8 cellular contexts compared by ENCODE assay signal in the genomic region with DNA sequence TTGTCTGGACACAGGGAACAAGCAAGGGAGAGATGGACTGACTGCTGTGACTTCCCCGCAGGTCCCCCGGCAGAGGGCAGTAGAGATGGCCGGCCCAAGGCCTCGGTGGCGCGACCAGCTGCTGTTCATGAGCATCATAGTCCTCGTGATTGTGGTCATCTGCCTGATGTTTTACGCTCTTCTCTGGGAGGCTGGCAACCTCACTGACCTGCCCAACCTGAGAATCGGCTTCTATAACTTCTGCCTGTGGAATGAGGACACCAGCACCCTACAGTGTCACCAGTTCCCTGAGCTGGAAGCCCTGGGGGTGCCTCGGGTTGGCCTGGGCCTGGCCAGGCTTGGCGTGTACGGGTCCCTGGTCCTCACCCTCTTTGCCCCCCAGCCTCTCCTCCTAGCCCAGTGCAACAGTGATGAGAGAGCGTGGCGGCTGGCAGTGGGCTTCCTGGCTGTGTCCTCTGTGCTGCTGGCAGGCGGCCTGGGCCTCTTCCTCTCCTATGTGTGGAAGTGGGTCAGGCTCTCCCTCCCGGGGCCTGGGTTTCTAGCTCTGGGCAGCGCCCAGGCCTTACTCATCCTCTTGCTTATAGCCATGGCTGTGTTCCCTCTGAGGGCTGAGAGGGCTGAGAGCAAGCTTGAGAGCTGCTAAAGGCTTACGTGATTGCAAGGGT. TPM values are rescaled to one million over a fixed set of nuclear protein-coding genes. Genes with fewer than 3 reads are reported as not detected.
A peak's percentile ranks its signal among the peaks of the same experiment; 100 is the strongest.
DNase-seq lines count a peak whose midpoint lies in the region; ATAC-seq and TF ChIP-seq lines count a peak whose summit lies in the region.

No MANE protein-coding gene starts in this region.

- intact Hi-C loops in CD4-positive, alpha-beta memory T cell (cut with micrococcal nuclease): no loop called here
- intact Hi-C loops in dendritic cell treated with granulocyte-macrophage colony-stimulating factor and Interleukin-4, amounts not matched to agents 40 ng/mL and 50 ng/mL, for 4 days (cut with micrococcal nuclease): loop anchor here (5.0 to 10.0 kb wide), 2 partner anchors 427 to 520 kb away; partner anchors contain the start of gene BPGM
- intact Hi-C loops in naive thymus-derived CD4-positive, alpha-beta T cell (cut with micrococcal nuclease): no loop called here
- intact Hi-C loops in uterus (cut with DNase I; ENCODE audit: low total_unique reads): no loop called here

- H3K27ac Mint-ChIP-seq in CD4-positive, alpha-beta memory T cell: peak overlapping the region; percentile 42 to 83 (median 68)
- H3K27ac Mint-ChIP-seq in dendritic cell treated with granulocyte-macrophage colony-stimulating factor and Interleukin-4, amounts not matched to agents 40 ng/mL and 50 ng/mL, for 4 days: peak overlapping the region; percentile 51
- peak overlapping the region in 8 of 9 donors; percentile 65 to 87 (median 76) for H3K27ac Mint-ChIP-seq in naive thymus-derived CD4-positive, alpha-beta T cell

- no peaks in the 10 kb centered on the region for H3K27me3 Mint-ChIP-seq in CD4-positive, alpha-beta memory T cell
- no peaks in the 10 kb centered on the region for H3K27me3 Mint-ChIP-seq in dendritic cell treated with granulocyte-macrophage colony-stimulating factor and Interleukin-4, amounts not matched to agents 40 ng/mL and 50 ng/mL, for 4 days
- H3K27me3 Mint-ChIP-seq in naive thymus-derived CD4-positive, alpha-beta T cell: no peaks in the 10 kb centered on the region

- no peak for DNase-seq in CD4-positive, alpha-beta memory T cell
- DNase-seq in HFF-Myc (ENCODE audit: extremely low read depth, low read depth) (no peak), uterus (no peak)
- DNase-seq in naive thymus-derived CD4-positive, alpha-beta T cell: no peak

- peaks cover 66 to 85% of the 10 kb centered on the region in 2 donors for H3K36me3 Mint-ChIP-seq in CD4-positive, alpha-beta memory T cell
- peaks cover 86% of the 10 kb centered on the region for H3K36me3 Mint-ChIP-seq in dendritic cell treated with granulocyte-macrophage colony-stimulating factor and Interleukin-4, amounts not matched to agents 40 ng/mL and 50 ng/mL, for 4 days (ENCODE audit: low read depth)
- peaks cover 15 to 76% (median 65%) of the 10 kb centered on the region in 5 donors for H3K36me3 Mint-ChIP-seq in naive thymus-derived CD4-positive, alpha-beta T cell

- H3K36me3 ChIP-seq in CD4-positive, alpha-beta memory T cell (ENCODE audit: insufficient read depth, low read length): peaks cover 22% of the 10 kb centered on the region
- H3K36me3 ChIP-seq in naive thymus-derived CD4-positive, alpha-beta T cell (ENCODE audit: control insufficient read depth in 2 of 3, insufficient read depth in 3 of 3, low read length in 3 of 3): peaks cover 0 to 56% (median 10%) of the 10 kb centered on the region in 3 experiments
- H3K36me3 ChIP-seq in uterus: no peaks in the 10 kb centered on the region

- TF ChIP-seq CTCF in HFF-Myc (IDR thresholded peaks at IDR 0.05; ENCODE audit: low read depth, low read length, missing control alignments) (peak; percentile 14), uterus (IDR thresholded peaks at IDR 0.05) (no peak)

- CTCF ChIA-PET in CD4-positive, alpha-beta memory T cell (lab: Charles Lee; ENCODE audit: partially characterized antibody): interaction anchor here (0.6 to 12.3 kb wide), 4 partner anchors 15 to 179 kb away, joined by 3 to 162 read pairs (median 58); partner anchors contain the start of genes AGBL3 and TMEM140
- CTCF ChIA-PET in naive thymus-derived CD4-positive, alpha-beta T cell (lab: Charles Lee): interaction anchor here (1.0 kb wide), 1 partner anchor 15 kb away, joined by 3 read pairs; no protein-coding TSS in a partner anchor

- peaks cover 42% of the 10 kb centered on the region for H3K4me1 ChIP-seq in CD4-positive, alpha-beta memory T cell (ENCODE audit: insufficient read depth, low read length)
- H3K4me1 ChIP-seq in naive thymus-derived CD4-positive, alpha-beta T cell (ENCODE audit: control insufficient read depth in 2 of 2, insufficient read depth in 2 of 2, low read length in 2 of 2): peaks cover 21 to 33% of the 10 kb centered on the region in 2 donors
- peaks cover 2 to 5% of the 10 kb centered on the region in 2 donors for H3K4me1 ChIP-seq in uterus

- H3K27ac ChIP-seq in CD4-positive, alpha-beta memory T cell (ENCODE audit: low read depth, low read length): no peak overlapping the region
- no peak overlapping the region for H3K27ac ChIP-seq in naive thymus-derived CD4-positive, alpha-beta T cell (ENCODE audit: low read depth, low read length)
- peak overlapping the region in 1 of 2 donors; percentile 3 for H3K27ac ChIP-seq in uterus

- POLR2A ChIA-PET in CD4-positive, alpha-beta memory T cell (lab: Charles Lee; ENCODE audit: partially characterized antibody): interaction anchor here (1.0 to 9.4 kb wide), 5 partner anchors 16 to 519 kb away, joined by 3 to 215 read pairs (median 4); partner anchors contain the start of genes TMEM140 and WDR91
- POLR2A ChIA-PET in naive thymus-derived CD4-positive, alpha-beta T cell (lab: Charles Lee): interaction anchor here (12.9 kb wide), 1 partner anchor 16 kb away, joined by 183 read pairs; the partner anchor contains the start of gene TMEM140

- H3K27me3 ChIP-seq in CD4-positive, alpha-beta memory T cell (ENCODE audit: insufficient read depth, low read length): no peaks in the 10 kb centered on the region
- H3K27me3 ChIP-seq in naive thymus-derived CD4-positive, alpha-beta T cell (ENCODE audit: control insufficient read depth in 2 of 2, insufficient read depth in 2 of 2, low read length in 2 of 2): no peaks in the 10 kb centered on the region
- no peaks in the 10 kb centered on the region for H3K27me3 ChIP-seq in uterus

- H3K4me1 Mint-ChIP-seq in CD4-positive, alpha-beta memory T cell: peaks cover 43 to 82% (median 60%) of the 10 kb centered on the region in 4 donors
- H3K4me1 Mint-ChIP-seq in dendritic cell treated with granulocyte-macrophage colony-stimulating factor and Interleukin-4, amounts not matched to agents 40 ng/mL and 50 ng/mL, for 4 days (ENCODE audit: low read depth): peaks cover 75% of the 10 kb centered on the region
- peaks cover 39 to 76% (median 59%) of the 10 kb centered on the region in 7 donors for H3K4me1 Mint-ChIP-seq in naive thymus-derived CD4-positive, alpha-beta T cell

- ATAC-seq in naive thymus-derived CD4-positive, alpha-beta T cell: no peak
- ATAC-seq in GM21360 (IDR thresholded peaks at IDR 0.05; ENCODE audit: unreplicated experiment) (no peak), GM18909 (IDR thresholded peaks at IDR 0.05; ENCODE audit: poor library complexity, unreplicated experiment) (no peak), HG03571 (IDR thresholded peaks at IDR 0.05; ENCODE audit: unreplicated experiment) (no peak)

- no peak overlapping the region for H3K4me3 ChIP-seq in CD4-positive, alpha-beta memory T cell (ENCODE audit: low read length in 2 of 2)
- no peak overlapping the region for H3K4me3 ChIP-seq in HFF-Myc (replicated peaks; ENCODE audit: low read depth, low read length)
- H3K4me3 ChIP-seq in naive thymus-derived CD4-positive, alpha-beta T cell (ENCODE audit: low read length): no peak overlapping the region
- H3K4me3 ChIP-seq in uterus: no peak overlapping the region

- peaks cover 0 to 6% (median 1%) of the 10 kb centered on the region in 8 donors for H3K9me3 Mint-ChIP-seq in CD4-positive, alpha-beta memory T cell
- H3K9me3 Mint-ChIP-seq in dendritic cell treated with granulocyte-macrophage colony-stimulating factor and Interleukin-4, amounts not matched to agents 40 ng/mL and 50 ng/mL, for 4 days: peaks cover 9% of the 10 kb centered on the region
- H3K9me3 Mint-ChIP-seq in naive thymus-derived CD4-positive, alpha-beta T cell: peaks cover 0 to 13% (median 6%) of the 10 kb centered on the region in 11 donors

- H3K9me3 ChIP-seq in CD4-positive, alpha-beta memory T cell (ENCODE audit: control insufficient read depth in 1 of 2, low read length in 2 of 2): no peaks in the 10 kb centered on the region
- peaks cover 0 to 10% (median 0%) of the 10 kb centered on the region in 3 experiments for H3K9me3 ChIP-seq in naive thymus-derived CD4-positive, alpha-beta T cell (ENCODE audit: control insufficient read depth in 2 of 3, low read length in 3 of 3)
- no peaks in the 10 kb centered on the region for H3K9me3 ChIP-seq in uterus

- H3K4me3 Mint-ChIP-seq in CD4-positive, alpha-beta memory T cell: peak overlapping the region in 1 of 8 donors; percentile 51
- no peak overlapping the region for H3K4me3 Mint-ChIP-seq in dendritic cell treated with granulocyte-macrophage colony-stimulating factor and Interleukin-4, amounts not matched to agents 40 ng/mL and 50 ng/mL, for 4 days
- H3K4me3 Mint-ChIP-seq in naive thymus-derived CD4-positive, alpha-beta T cell: no peak overlapping the region

- TF ChIP-seq POLR2A in uterus (IDR thresholded peaks at IDR 0.05): no peak

RNA-seq across cellular contexts. Expression of gene CYREN, which starts 6.0 kb away (rescaled TPM):
- 10 to 100 TPM; 45.3 to 46.5 TPM for total RNA-seq in CD4-positive, alpha-beta memory T cell
- 10 to 100 TPM; 35.2 to 52.9 TPM for polyA plus RNA-seq in CD4-positive, alpha-beta memory T cell
- 10 to 100 TPM; 25.6 to 50.7 (median 32.0) TPM for total RNA-seq in naive thymus-derived CD4-positive, alpha-beta T cell
- polyA plus RNA-seq in naive thymus-derived CD4-positive, alpha-beta T cell: 10 to 100 TPM; 51.6 to 67.9 TPM
- 10 to 100 TPM in 3 of 4 donors, 1 to 10 TPM in 1; 4.1 to 47.4 (median 27.7) TPM for total RNA-seq in uterus

RNA-seq across cellular contexts. Expression of gene TMEM140, which starts 16.6 kb away (rescaled TPM):
- 10 to 100 TPM; 28.3 to 31.3 TPM for total RNA-seq in CD4-positive, alpha-beta memory T cell
- 10 to 100 TPM; 13.6 to 30.9 TPM for polyA plus RNA-seq in CD4-positive, alpha-beta memory T cell
- total RNA-seq in naive thymus-derived CD4-positive, alpha-beta T cell: 10 to 100 TPM; 17.8 to 44.7 (median 20.4) TPM
- polyA plus RNA-seq in naive thymus-derived CD4-positive, alpha-beta T cell: 10 to 100 TPM; 16.8 to 29.4 TPM
- 10 to 100 TPM in 3 of 4 donors, 1 to 10 TPM in 1; 5.9 to 30.0 (median 17.9) TPM for total RNA-seq in uterus

RNA-seq across cellular contexts. Expression of gene WDR91, which starts 46.8 kb away (rescaled TPM):
- 10 to 100 TPM; 29.1 to 29.4 TPM for total RNA-seq in CD4-positive, alpha-beta memory T cell
- 1 to 10 TPM; 2.3 to 8.9 TPM for polyA plus RNA-seq in CD4-positive, alpha-beta memory T cell
- total RNA-seq in naive thymus-derived CD4-positive, alpha-beta T cell: 10 to 100 TPM; 18.2 to 59.2 (median 37.0) TPM
- 1 to 10 TPM; 3.5 to 9.3 TPM for polyA plus RNA-seq in naive thymus-derived CD4-positive, alpha-beta T cell
- total RNA-seq in uterus: 10 to 100 TPM; 11.8 to 33.2 (median 17.1) TPM
